ENCODE assay signal across 23 cellular contexts in genomic region chrX:53437211-53437610, GRCh38. TPM values are rescaled to one million over a fixed set of nuclear protein-coding genes. Genes with fewer than 3 reads are reported as not detected.
DNase-seq lines count a peak whose midpoint lies in the region; ATAC-seq and FAIRE-seq lines count a peak whose summit lies in the region.
"Had no signal": no experiment of that assay in that cellular context is flagged by ENCODE, and none has a peak within 500 bp of the region (broad histone marks: within the 10 kb centered on the region; RNA-seq: fewer than 3 reads in every experiment).

No MANE protein-coding gene starts in this region.

- H3K36me3 Mint-ChIP-seq in activated T-helper 17 cell treated with anti-CD3 and anti-CD28 coated beads, Interleukin-2, amount 50 U/mL, for 72 hours (ENCODE audit: low read depth) = peaks cover 11% of the 10 kb centered on the region
- H3K36me3 Mint-ChIP-seq in stimulated activated effector memory CD8-positive, alpha-beta T cell treated with anti-CD3 and anti-CD28 coated beads, Interleukin-12 subunit alpha, Interleukin-12 subunit beta, amount 100 ng/mL, for 72 hours = no peaks in the 10 kb centered on the region

- H3K4me1 Mint-ChIP-seq in stimulated activated naive CD8-positive, alpha-beta T cell treated with anti-CD3 and anti-CD28 coated beads, Interleukin-15, amount 100 ng/mL, for 72 hours = peaks cover 60% of the 10 kb centered on the region
- H3K4me1 Mint-ChIP-seq in activated T-helper 17 cell treated with anti-CD3 and anti-CD28 coated beads, Interleukin-2, amount 50 U/mL, for 72 hours = peaks cover 10% of the 10 kb centered on the region
- peaks cover 46% of the 10 kb centered on the region for H3K4me1 Mint-ChIP-seq in stimulated activated effector memory CD8-positive, alpha-beta T cell treated with anti-CD3 and anti-CD28 coated beads, Interleukin-12 subunit alpha, Interleukin-12 subunit beta, amount 100 ng/mL, for 72 hours

- H3K27me3 Mint-ChIP-seq in stimulated activated naive CD8-positive, alpha-beta T cell treated with anti-CD3 and anti-CD28 coated beads, Interleukin-15, amount 100 ng/mL, for 72 hours = peaks cover 8% of the 10 kb centered on the region
- H3K27me3 Mint-ChIP-seq in activated T-helper 17 cell treated with anti-CD3 and anti-CD28 coated beads, Interleukin-2, amount 50 U/mL, for 72 hours = no peaks in the 10 kb centered on the region
- H3K27me3 Mint-ChIP-seq: CD4-positive, CD25-positive, alpha-beta regulatory T cell had no signal

- no peak for ATAC-seq in stimulated activated naive CD8-positive, alpha-beta T cell treated with anti-CD3 and anti-CD28 coated beads, Interleukin-15, amount 100 ng/mL, for 72 hours
- ATAC-seq in stimulated activated naive CD8-positive, alpha-beta T cell treated with anti-CD3 and anti-CD28 coated beads, Interleukin-15, Interleukin-2, amounts not matched to agents 100 U/mL and 50 U/mL, for 24 hours = no peak
- ATAC-seq in activated T-helper 17 cell treated with anti-CD3 and anti-CD28 coated beads, Interleukin-2, amount 50 U/mL, for 72 hours (replicated peaks) = no peak
- peak; percentile 39 for ATAC-seq in stimulated activated effector memory CD8-positive, alpha-beta T cell treated with anti-CD3 and anti-CD28 coated beads, Interleukin-12 subunit alpha, Interleukin-12 subunit beta, amount 100 ng/mL, for 72 hours
- no peak for ATAC-seq in HG03280 (IDR thresholded peaks at IDR 0.05; ENCODE audit: unreplicated experiment)
- ATAC-seq: HepG2 had no signal

- H3K9me3 Mint-ChIP-seq in stimulated activated naive CD8-positive, alpha-beta T cell treated with anti-CD3 and anti-CD28 coated beads, Interleukin-15, amount 100 ng/mL, for 72 hours = no peaks in the 10 kb centered on the region
- no peaks in the 10 kb centered on the region for H3K9me3 Mint-ChIP-seq in activated T-helper 17 cell treated with anti-CD3 and anti-CD28 coated beads, Interleukin-2, amount 50 U/mL, for 72 hours
- no peaks in the 10 kb centered on the region for H3K9me3 Mint-ChIP-seq in stimulated activated effector memory CD8-positive, alpha-beta T cell treated with anti-CD3 and anti-CD28 coated beads, Interleukin-12 subunit alpha, Interleukin-12 subunit beta, amount 100 ng/mL, for 72 hours
- H3K9me3 Mint-ChIP-seq: CD4-positive, CD25-positive, alpha-beta regulatory T cell; CD8-positive, alpha-beta memory T cell; IgD-negative memory B cell had no signal

- FAIRE-seq in GM19239 (lab: Jason Lieb, UNC) = peak; percentile 60
- FAIRE-seq: A204.1, H1, HepG2 had no signal

- H3K4me3 Mint-ChIP-seq in stimulated activated naive CD8-positive, alpha-beta T cell treated with anti-CD3 and anti-CD28 coated beads, Interleukin-15, amount 100 ng/mL, for 72 hours = peak overlapping the region in 1 of 2 donors; percentile 35
- H3K4me3 Mint-ChIP-seq in activated T-helper 17 cell treated with anti-CD3 and anti-CD28 coated beads, Interleukin-2, amount 50 U/mL, for 72 hours = peak overlapping the region; percentile 26
- H3K4me3 Mint-ChIP-seq in stimulated activated effector memory CD8-positive, alpha-beta T cell treated with anti-CD3 and anti-CD28 coated beads, Interleukin-12 subunit alpha, Interleukin-12 subunit beta, amount 100 ng/mL, for 72 hours = no peak overlapping the region
- H3K4me3 Mint-ChIP-seq: CD4-positive, CD25-positive, alpha-beta regulatory T cell; CD8-positive, alpha-beta memory T cell; H9; IgD-negative memory B cell had no signal

- H3K27ac Mint-ChIP-seq in stimulated activated naive CD8-positive, alpha-beta T cell treated with anti-CD3 and anti-CD28 coated beads, Interleukin-15, amount 100 ng/mL, for 72 hours = peak overlapping the region; percentile 52 to 63
- no peak overlapping the region for H3K27ac Mint-ChIP-seq in activated T-helper 17 cell treated with anti-CD3 and anti-CD28 coated beads, Interleukin-2, amount 50 U/mL, for 72 hours
- H3K27ac Mint-ChIP-seq in stimulated activated effector memory CD8-positive, alpha-beta T cell treated with anti-CD3 and anti-CD28 coated beads, Interleukin-12 subunit alpha, Interleukin-12 subunit beta, amount 100 ng/mL, for 72 hours = peak overlapping the region; percentile 48
- H3K27ac Mint-ChIP-seq: H9, IgD-negative memory B cell had no signal

- no peak for DNase-seq in stimulated activated naive CD8-positive, alpha-beta T cell treated with anti-CD3 and anti-CD28 coated beads, Interleukin-15, amount 100 ng/mL, for 72 hours
- DNase-seq in stimulated activated naive CD8-positive, alpha-beta T cell treated with anti-CD3 and anti-CD28 coated beads, Interleukin-15, Interleukin-2, amounts not matched to agents 100 U/mL and 50 U/mL, for 24 hours = no peak
- DNase-seq in GM19239 (ENCODE audit: insufficient read length, low spot score) (no peak), NCI-H2227 treated with DMSO at 0.1 percent for 48 hours (lab: John Stamatoyannopoulos, UW) (no peak), NCI-H1417 (lab: John Stamatoyannopoulos, UW) (no peak)
- DNase-seq in stimulated activated effector memory CD8-positive, alpha-beta T cell treated with anti-CD3 and anti-CD28 coated beads, Interleukin-12 subunit alpha, Interleukin-12 subunit beta, amount 100 ng/mL, for 72 hours (ENCODE audit: low spot score in 2 of 2) = no peak
- DNase-seq: ACHN; BE2C; C1 segment of cervical spinal cord; CD8-positive, alpha-beta memory T cell; COR-L47; DMS 273 treated with DMSO at 0.1 percent for 48 hours; DMS53; DND-41; EL; H9 had no signal

RNA-seq across cellular contexts. Expression of gene HSD17B10, which starts 3.0 kb away (rescaled TPM):
- total RNA-seq in activated T-helper 17 cell treated with anti-CD3 and anti-CD28 coated beads, Interleukin-2, amount 50 U/mL, for 72 hours = 100 to 1,000 TPM in 1 of 2 donors, 10 to 100 TPM in 1; 52.3 to 149 TPM

RNA-seq across cellular contexts. Expression of gene RIBC1, which starts 14.5 kb away (rescaled TPM):
- under 1 TPM; 0.71 to 0.74 TPM for total RNA-seq in activated T-helper 17 cell treated with anti-CD3 and anti-CD28 coated beads, Interleukin-2, amount 50 U/mL, for 72 hours

RNA-seq across cellular contexts. Expression of gene SMC1A, which starts 14.8 kb away (rescaled TPM):
- total RNA-seq in activated T-helper 17 cell treated with anti-CD3 and anti-CD28 coated beads, Interleukin-2, amount 50 U/mL, for 72 hours = 100 to 1,000 TPM in 1 of 2 donors, 10 to 100 TPM in 1; 77.6 to 124 TPM
